In the genomic region with DNA sequence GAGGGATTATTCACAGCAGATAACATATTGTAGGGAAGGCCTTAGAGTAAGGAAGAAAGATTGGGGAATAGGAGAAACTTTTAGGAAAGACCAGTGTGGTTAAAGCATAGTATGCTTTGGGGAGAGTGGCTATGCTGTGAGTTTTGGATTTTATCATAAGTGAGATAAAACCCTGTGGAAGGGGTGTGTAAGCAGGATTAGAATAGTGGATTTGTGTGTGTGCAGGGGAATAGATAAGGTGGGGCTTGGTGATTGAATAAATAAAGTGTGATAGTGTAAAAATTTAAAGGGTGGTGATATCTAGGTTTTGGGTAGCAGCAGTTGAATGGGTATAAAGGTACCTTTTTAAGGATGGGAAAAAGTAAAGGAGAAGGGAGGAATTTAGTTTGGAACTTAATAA, we compare ENCODE assay signal across 27 cellular contexts.
"Had no signal": no experiment of that assay in that cellular context is flagged by ENCODE, and none has a peak within 500 bp of the region (broad histone marks: within the 10 kb centered on the region; RNA-seq: fewer than 3 reads in every experiment).

No MANE protein-coding gene starts in this region.

- FAIRE-seq: small intestine, urothelium cell line had no signal

- DNase-seq: nephron progenitor cell; nucleus accumbens; pancreas; right cardiac atrium; right lobe of liver; sigmoid colon; small intestine; stimulated activated CD4-positive, alpha-beta T cell treated with anti-CD3 and anti-CD28 coated beads, Interleukin-15, amount 100 ng/mL, for 24 hours; stimulated activated CD4-positive, alpha-beta T cell treated with anti-CD3 and anti-CD28 coated beads, Interleukin-2, amount 100 ng/mL, for 24 hours; stimulated activated CD4-positive, alpha-beta T cell treated with anti-CD3 and anti-CD28 coated beads, Interleukin-2, amount 100 ng/mL, for 48 hours; stimulated activated CD4-positive, alpha-beta T cell treated with anti-CD3 and anti-CD28 coated beads, Interleukin-4, amount 100 ng/mL, for 24 hours; stimulated activated naive B cell treated with anti-CD40 and anti-IgM and Interleukin-4, amounts not matched to agents 10 μg/mL and 1 μg/mL and 100 μg/mL, for 72 hours; stimulated activated naive CD4-positive, alpha-beta T cell treated with Interleukin-2 at 50 U/mL for 16 hours; stomach; thyroid gland; trophoblast cell; upper lobe of left lung had no signal

- H3K27me3 Mint-ChIP-seq: natural killer cell treated with Interleukin-12 subunit alpha and Interleukin-12 subunit beta and Interleukin-15 and Interleukin-18, amount 100 ng/mL, for 72 hours; stimulated activated naive B cell treated with anti-CD40 and anti-IgM and Interleukin-4, amounts not matched to agents 10 μg/mL and 1 μg/mL and 100 μg/mL, for 72 hours; stimulated activated naive CD8-positive, alpha-beta T cell treated with anti-CD3 and anti-CD28 coated beads, Interleukin-15, Interleukin-2, amounts not matched to agents 100 ng/mL and 50 ng/mL, for 24 hours had no signal

- H3K9me3 ChIP-seq: neutrophil, pancreas, prostate gland, right lobe of liver, sigmoid colon, stomach, thoracic aorta, thyroid gland, tibial nerve, upper lobe of left lung, vagina had no signal

- H3K4me3 Mint-ChIP-seq: natural killer cell treated with Interleukin-12 subunit alpha and Interleukin-12 subunit beta and Interleukin-15 and Interleukin-18, amount 100 ng/mL, for 72 hours; nephron progenitor cell; neural crest cell; stimulated activated effector memory CD8-positive, alpha-beta T cell treated with anti-CD3 and anti-CD28 coated beads, Interleukin-12 subunit alpha, Interleukin-12 subunit beta, amount 100 ng/mL, for 72 hours; stimulated activated naive B cell treated with anti-CD40 and anti-IgM and Interleukin-4, amounts not matched to agents 10 μg/mL and 1 μg/mL and 100 μg/mL, for 72 hours; stimulated activated naive CD8-positive, alpha-beta T cell treated with anti-CD3 and anti-CD28 coated beads, Interleukin-15, Interleukin-2, amounts not matched to agents 100 ng/mL and 50 ng/mL, for 24 hours had no signal

- H3K4me3 ChIP-seq: pancreas, prostate gland, right lobe of liver, sigmoid colon, stomach, thoracic aorta, thyroid gland, tibial nerve, upper lobe of left lung, vagina had no signal

- H3K27ac ChIP-seq: neutrophil, pancreas, prostate gland, right lobe of liver, sigmoid colon, stomach, thoracic aorta, thyroid gland, tibial nerve, upper lobe of left lung, vagina had no signal

- ATAC-seq: natural killer cell treated with Interleukin-12 subunit alpha and Interleukin-12 subunit beta and Interleukin-15 and Interleukin-18, amount 100 ng/mL, for 72 hours; pancreas; right cardiac atrium; right lobe of liver; stimulated activated effector memory CD8-positive, alpha-beta T cell treated with anti-CD3 and anti-CD28 coated beads, Interleukin-12 subunit alpha, Interleukin-12 subunit beta, amount 100 ng/mL, for 72 hours; stimulated activated naive B cell treated with anti-CD40 and anti-IgM and Interleukin-4, amounts not matched to agents 10 μg/mL and 1 μg/mL and 100 μg/mL, for 72 hours had no signal

- H3K9me3 Mint-ChIP-seq: natural killer cell treated with Interleukin-12 subunit alpha and Interleukin-12 subunit beta and Interleukin-15 and Interleukin-18, amount 100 ng/mL, for 72 hours; nephron progenitor cell; neural crest cell; stimulated activated effector memory CD8-positive, alpha-beta T cell treated with anti-CD3 and anti-CD28 coated beads, Interleukin-12 subunit alpha, Interleukin-12 subunit beta, amount 100 ng/mL, for 72 hours; stimulated activated naive B cell treated with anti-CD40 and anti-IgM and Interleukin-4, amounts not matched to agents 10 μg/mL and 1 μg/mL and 100 μg/mL, for 72 hours; stimulated activated naive CD8-positive, alpha-beta T cell treated with anti-CD3 and anti-CD28 coated beads, Interleukin-15, Interleukin-2, amounts not matched to agents 100 ng/mL and 50 ng/mL, for 24 hours had no signal

- H3K36me3 Mint-ChIP-seq: natural killer cell treated with Interleukin-12 subunit alpha and Interleukin-12 subunit beta and Interleukin-15 and Interleukin-18, amount 100 ng/mL, for 72 hours; stimulated activated effector memory CD8-positive, alpha-beta T cell treated with anti-CD3 and anti-CD28 coated beads, Interleukin-12 subunit alpha, Interleukin-12 subunit beta, amount 100 ng/mL, for 72 hours had no signal

- H3K27ac Mint-ChIP-seq: natural killer cell treated with Interleukin-12 subunit alpha and Interleukin-12 subunit beta and Interleukin-15 and Interleukin-18, amount 100 ng/mL, for 72 hours; nephron progenitor cell; stimulated activated effector memory CD8-positive, alpha-beta T cell treated with anti-CD3 and anti-CD28 coated beads, Interleukin-12 subunit alpha, Interleukin-12 subunit beta, amount 100 ng/mL, for 72 hours; stimulated activated naive B cell treated with anti-CD40 and anti-IgM and Interleukin-4, amounts not matched to agents 10 μg/mL and 1 μg/mL and 100 μg/mL, for 72 hours; stimulated activated naive CD8-positive, alpha-beta T cell treated with anti-CD3 and anti-CD28 coated beads, Interleukin-15, Interleukin-2, amounts not matched to agents 100 ng/mL and 50 ng/mL, for 24 hours had no signal

- H3K4me1 ChIP-seq: prostate gland, thyroid gland had no signal

- H3K27me3 ChIP-seq: neutrophil, pancreas, right lobe of liver, sigmoid colon, stomach, thyroid gland, tibial nerve, upper lobe of left lung, vagina had no signal

- H3K36me3 ChIP-seq: neutrophil, pancreas, prostate gland, right lobe of liver, sigmoid colon, stomach, thoracic aorta, thyroid gland, tibial nerve, upper lobe of left lung, vagina had no signal
